Comparison of ENCODE assay signal across 24 cellular contexts in genomic region chr11:123258877-123259276, GRCh38.
"Had no signal": no experiment of that assay in that cellular context is flagged by ENCODE, and none has a peak within 500 bp of the region (broad histone marks: within the 10 kb centered on the region; RNA-seq: fewer than 3 reads in every experiment).

No MANE protein-coding gene starts in this region.

- ATAC-seq: esophagus mucosa; gastrocnemius medialis; heart right ventricle; left cardiac atrium; left lung; left ventricle myocardium superior; lower lobe of right lung; mucosa of descending colon; naive thymus-derived CD8-positive, alpha-beta T cell had no signal

- H3K27ac ChIP-seq: coronary artery, dorsolateral prefrontal cortex, epithelial cell of prostate, esophagus squamous epithelium, gastrocnemius medialis, heart right ventricle, left lung, lower lobe of right lung had no signal

- H3K36me3 ChIP-seq: esophagus squamous epithelium, gastrocnemius medialis, heart right ventricle, left lung, lower lobe of right lung had no signal

- H3K4me3 ChIP-seq: coronary artery, dorsolateral prefrontal cortex, esophagus squamous epithelium, gastrocnemius medialis, heart right ventricle, left lung, lower lobe of right lung, mucosa of descending colon had no signal

- DNase-seq: dermis blood vessel endothelial cell; dorsolateral prefrontal cortex; effector CD4-positive, alpha-beta T cell; effector memory CD4-positive, alpha-beta T cell; erythroblast; esophagus squamous epithelium; foreskin fibroblast; foreskin melanocyte; gastrocnemius medialis; glutamatergic neuron; head of caudate nucleus; heart right ventricle; hippocampal formation; left cardiac atrium; left lung; left ventricle myocardium superior; lower lobe of right lung; mesenchymal stem cell; mucosa of descending colon; naive B cell; naive thymus-derived CD8-positive, alpha-beta T cell had no signal

- H3K9me3 ChIP-seq: gastrocnemius medialis, heart right ventricle, lower lobe of right lung, mucosa of descending colon had no signal

- H3K27me3 ChIP-seq: gastrocnemius medialis, left lung had no signal
